Comparison of ENCODE assay signal across 17 cellular contexts in genomic region chr12:109239179-109239578, GRCh38.
"Had no signal": no experiment of that assay in that cellular context is flagged by ENCODE, and none has a peak within 500 bp of the region (broad histone marks: within the 10 kb centered on the region; RNA-seq: fewer than 3 reads in every experiment).

No MANE protein-coding gene starts in this region.

- H3K4me3 Mint-ChIP-seq: activated CD4-positive, alpha-beta T cell treated with anti-CD3 and anti-CD28 coated beads, Interleukin-2, amount 10 ng/mL, durations not matched to agents 7 days and 5 days; activated naive CD4-positive, alpha-beta T cell treated with anti-CD3 and anti-CD28 coated beads for 36 hours; neural crest cell; WTC11 had no signal

- H3K27me3 ChIP-seq: brain microvascular endothelial cell, left lung, right atrium auricular region, upper lobe of right lung had no signal

- H3K4me1 ChIP-seq: left lung, right atrium auricular region, upper lobe of right lung had no signal

- H3K9me3 ChIP-seq: left lung, right atrium auricular region, upper lobe of right lung had no signal

- H3K27ac ChIP-seq: brain microvascular endothelial cell, left lung, right atrium auricular region, upper lobe of right lung had no signal

- H3K4me1 Mint-ChIP-seq: activated CD4-positive, alpha-beta T cell treated with anti-CD3 and anti-CD28 coated beads, Interleukin-2, amount 10 ng/mL, durations not matched to agents 7 days and 5 days; neural crest cell; WTC11 had no signal

- H3K27me3 Mint-ChIP-seq: activated CD4-positive, alpha-beta T cell treated with anti-CD3 and anti-CD28 coated beads, Interleukin-2, amount 10 ng/mL, durations not matched to agents 7 days and 5 days; progenitor cell of endocrine pancreas had no signal

- H3K27ac Mint-ChIP-seq: activated CD4-positive, alpha-beta T cell treated with anti-CD3 and anti-CD28 coated beads, Interleukin-2, amount 10 ng/mL, durations not matched to agents 7 days and 5 days; activated naive CD4-positive, alpha-beta T cell treated with anti-CD3 and anti-CD28 coated beads for 36 hours; progenitor cell of endocrine pancreas; WTC11 had no signal

- H3K36me3 ChIP-seq: brain microvascular endothelial cell had no signal

- DNase-seq: activated CD4-positive, alpha-beta T cell treated with anti-CD3 and anti-CD28 coated beads, Interleukin-2, amount 10 ng/mL, durations not matched to agents 7 days and 5 days; activated CD8-positive, alpha-beta memory T cell treated with anti-CD3 and anti-CD28 coated beads for 24 hours; activated CD8-positive, alpha-beta memory T cell treated with anti-CD3 and anti-CD28 coated beads, Interleukin-2, amount 50 U/mL, for 48 hours; activated naive CD4-positive, alpha-beta T cell treated with anti-CD3 and anti-CD28 coated beads for 36 hours; aorta; brain microvascular endothelial cell; cortex of kidney; head of caudate nucleus; left lung; midbrain; stimulated activated CD4-positive, alpha-beta T cell treated with anti-CD3 and anti-CD28 coated beads, Interleukin-2, amount 100 ng/mL, for 24 hours; SW 1271; upper lobe of right lung had no signal

- H3K4me3 ChIP-seq: left lung, right atrium auricular region, upper lobe of right lung had no signal

- ATAC-seq: left lung, upper lobe of right lung, WTC11 had no signal

- H3K9me3 Mint-ChIP-seq: activated CD4-positive, alpha-beta T cell treated with anti-CD3 and anti-CD28 coated beads, Interleukin-2, amount 10 ng/mL, durations not matched to agents 7 days and 5 days; activated naive CD4-positive, alpha-beta T cell treated with anti-CD3 and anti-CD28 coated beads for 36 hours; neural crest cell; WTC11 had no signal
